8 cellular contexts compared by ENCODE assay signal in genomic region chr2:160408575-160409291, GRCh38.
A peak's percentile ranks its signal among the peaks of the same experiment; 100 is the strongest.
DNase-seq lines count a peak whose midpoint lies in the region; ATAC-seq and TF ChIP-seq lines count a peak whose summit lies in the region.

No MANE protein-coding gene starts in this region.

- H3K79me2 ChIP-seq in Karpas-422 (ENCODE audit: low read length) = no peaks in the 10 kb centered on the region

- H3K4me1 ChIP-seq in CD8-positive, alpha-beta T cell (ENCODE audit: insufficient read depth, low read length) = peaks cover 65% of the 10 kb centered on the region
- peaks cover 65% of the 10 kb centered on the region for H3K4me1 ChIP-seq in SJSA1 (replicated peaks)
- H3K4me1 ChIP-seq in esophagus squamous epithelium = peaks cover 30 to 72% (median 56%) of the 10 kb centered on the region in 3 donors
- H3K4me1 ChIP-seq in Karpas-422 (ENCODE audit: low read length) = no peaks in the 10 kb centered on the region

- peak overlapping the region; percentile 97 for H3K27ac Mint-ChIP-seq in CD8-positive, alpha-beta T cell

- no peaks in the 10 kb centered on the region for H3K9me3 ChIP-seq in CD8-positive, alpha-beta T cell (ENCODE audit: low read length)
- H3K9me3 ChIP-seq in SJSA1 (replicated peaks) (no peaks in the 10 kb centered on the region), esophagus squamous epithelium (no peaks in the 10 kb centered on the region), Karpas-422 (ENCODE audit: low read length) (no peaks in the 10 kb centered on the region)

- POLR2A ChIA-PET in CD8-positive, alpha-beta T cell (lab: Charles Lee) = interaction anchor here (1.1 to 5.0 kb wide), 3 partner anchors 20 to 86 kb away, joined by 3 to 32 read pairs (median 4); no protein-coding TSS in a partner anchor

- DNase-seq in CD8-positive, alpha-beta T cell = no peak
- peak in 1 of 2 experiments; percentile 62 for DNase-seq in SJSA1 (ENCODE audit: low read depth in 1 of 2, low spot score in 2 of 2)
- DNase-seq in esophagus squamous epithelium (lab: John Stamatoyannopoulos, UW) = no peak
- peak; percentile 11 for DNase-seq in occipital lobe (lab: John Stamatoyannopoulos, UW)
- DNase-seq in lower leg skin (ENCODE audit: low spot score in 2 of 2) = no peak
- DNase-seq in Karpas-422 = no peak

- H3K27me3 ChIP-seq in CD8-positive, alpha-beta T cell (ENCODE audit: insufficient read depth, low read length) = no peaks in the 10 kb centered on the region
- no peaks in the 10 kb centered on the region for H3K27me3 ChIP-seq in SJSA1 (replicated peaks)
- no peaks in the 10 kb centered on the region for H3K27me3 ChIP-seq in esophagus squamous epithelium
- H3K27me3 ChIP-seq in Karpas-422 (ENCODE audit: low read length) = no peaks in the 10 kb centered on the region

- TF ChIP-seq POLR2A in esophagus squamous epithelium (IDR thresholded peaks at IDR 0.05) (no peak), lower leg skin (IDR thresholded peaks at IDR 0.05) (no peak)

- H3K9me3 Mint-ChIP-seq in CD8-positive, alpha-beta T cell = no peaks in the 10 kb centered on the region

- no peak overlapping the region for H3K9ac ChIP-seq in Karpas-422 (ENCODE audit: low read length)

- H2AFZ ChIP-seq in Karpas-422 (ENCODE audit: low read length) = no peak overlapping the region

- H3K4me1 Mint-ChIP-seq in CD8-positive, alpha-beta T cell (ENCODE audit: low read depth) = peaks cover 82% of the 10 kb centered on the region

- no peak overlapping the region for H3K27ac ChIP-seq in CD8-positive, alpha-beta T cell (ENCODE audit: low read depth, low read length)
- H3K27ac ChIP-seq in SJSA1 (peak overlapping the region; percentile 95), esophagus squamous epithelium (peak overlapping the region; percentile 84 to 99 (median 96)), Karpas-422 (ENCODE audit: low read length) (no peak overlapping the region)

- TF ChIP-seq CTCF in CD8-positive, alpha-beta T cell (IDR thresholded peaks at IDR 0.05) = no peak
- TF ChIP-seq CTCF in esophagus squamous epithelium (IDR thresholded peaks at IDR 0.05) (peak in 1 of 6 experiments; percentile 34), lower leg skin (IDR thresholded peaks at IDR 0.05) (no peak)

- 66 to 70% methylated on average over 14 to 15 of the region's 16 CpGs for WGBS in esophagus squamous epithelium, 2 donors
- 65 to 66% methylated on average over 16 of the region's 16 CpGs for WGBS in lower leg skin, 2 donors

- CTCF ChIA-PET in CD8-positive, alpha-beta T cell (lab: Charles Lee) = interaction anchor here (2.7 kb wide), 1 partner anchor 20 kb away, joined by 13 read pairs; no protein-coding TSS in a partner anchor

- no peak for ATAC-seq in CD8-positive, alpha-beta T cell
- ATAC-seq in HG02763 (IDR thresholded peaks at IDR 0.05; ENCODE audit: unreplicated experiment) (no peak), GM19328 (IDR thresholded peaks at IDR 0.05; ENCODE audit: unreplicated experiment) (no peak)

- no peak overlapping the region for H3K4me3 ChIP-seq in CD8-positive, alpha-beta T cell (ENCODE audit: low read depth, low read length)
- H3K4me3 ChIP-seq in SJSA1 (peak overlapping the region; percentile 93), esophagus squamous epithelium (peak overlapping the region in 3 of 4 donors; percentile 84 to 99 (median 98)), lower leg skin (ENCODE audit: low read depth, poor library complexity, severe bottlenecking) (no peak overlapping the region), Karpas-422 (ENCODE audit: low read length) (no peak overlapping the region)

- no peaks in the 10 kb centered on the region for H3K9me2 ChIP-seq in Karpas-422 (replicated peaks; ENCODE audit: insufficient read depth, low read length)

- intact Hi-C loops in CD8-positive, alpha-beta T cell (cut with DNase I, micrococcal nuclease) = loop anchor here (2.0 to 10.0 kb wide), 8 partner anchors 14 to 1951 kb away; partner anchors contain the start of genes CCDC148 (in 1 of the 2), LY75 (in 1 of the 2), MARCHF7 (in 1 of the 2) and PKP4 (in 1 of the 2)
- intact Hi-C loops in esophagus squamous epithelium (cut with DNase I) (loop anchor here (10.0 kb wide), 1 partner anchor 84 kb away; no protein-coding TSS in a partner anchor), lower leg skin (cut with DNase I; ENCODE audit: low total_unique reads) (no loop called here)

- H3K36me3 ChIP-seq in CD8-positive, alpha-beta T cell (ENCODE audit: insufficient read depth, low read length) = no peaks in the 10 kb centered on the region
- H3K36me3 ChIP-seq in SJSA1 (peaks cover 8% of the 10 kb centered on the region), esophagus squamous epithelium (no peaks in the 10 kb centered on the region), Karpas-422 (ENCODE audit: insufficient read depth, low read length) (no peaks in the 10 kb centered on the region)

- no peaks in the 10 kb centered on the region for H3K27me3 Mint-ChIP-seq in CD8-positive, alpha-beta T cell (ENCODE audit: low read depth)

- H3K4me2 ChIP-seq in Karpas-422 (ENCODE audit: low read depth, low read length, poor library complexity, severe bottlenecking) = no peak overlapping the region

- H3K4me3 Mint-ChIP-seq in CD8-positive, alpha-beta T cell = peak overlapping the region; percentile 90

- peaks cover 10% of the 10 kb centered on the region for H3K36me3 Mint-ChIP-seq in CD8-positive, alpha-beta T cell

- H4K20me1 ChIP-seq in Karpas-422 (ENCODE audit: insufficient read depth, low read depth, low read length) = no peaks in the 10 kb centered on the region

Comparison
In these comparisons a context has a peak if more than half of its experiments do, and no peak if none do; other contexts are left out.
1. H3K27ac ChIP-seq: peak in SJSA1 (single experiment) and esophagus squamous epithelium (4 of 4); none in CD8-positive, alpha-beta T cell (single experiment) and Karpas-422 (single experiment).
2. H3K4me3 ChIP-seq: peak in SJSA1 (single experiment) and esophagus squamous epithelium (3 of 4); none in CD8-positive, alpha-beta T cell (single experiment), lower leg skin (single experiment) and Karpas-422 (single experiment).